In the genomic region with DNA sequence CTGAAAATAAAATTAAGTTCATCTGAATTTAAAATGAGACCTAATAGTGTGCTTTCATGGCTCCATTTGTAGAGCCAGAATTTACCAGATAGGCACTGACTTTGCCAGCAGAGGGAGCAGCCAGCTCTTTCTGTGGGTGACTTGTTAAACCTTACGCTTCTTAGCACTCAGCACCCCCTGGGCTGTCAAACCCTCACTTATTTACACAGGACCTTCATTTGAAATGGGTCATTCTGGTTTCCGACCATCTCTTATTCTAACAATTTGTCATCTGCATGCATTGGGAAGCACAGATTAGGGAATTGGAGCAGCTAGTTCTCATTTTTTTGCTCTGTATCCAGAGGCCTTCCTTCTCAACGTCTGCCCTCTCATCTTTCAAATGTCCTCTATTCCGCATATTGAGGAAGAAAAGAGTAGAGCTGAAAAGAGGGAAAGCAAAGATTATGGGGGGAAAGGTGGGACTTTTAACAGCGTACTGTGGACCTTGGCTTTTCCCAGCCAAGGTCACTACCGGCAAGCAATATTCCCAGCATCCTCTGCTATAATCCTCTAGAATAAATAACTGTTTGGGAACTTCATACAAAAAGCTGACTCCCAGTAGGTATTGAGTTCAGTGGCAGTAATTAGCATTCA, we compare ENCODE assay signal across 9 cellular contexts. TPM values are rescaled to one million over a fixed set of nuclear protein-coding genes. Genes with fewer than 3 reads are reported as not detected.
A peak's percentile ranks its signal among the peaks of the same experiment; 100 is the strongest.
DNase-seq lines count a peak whose midpoint lies in the region; ATAC-seq, FAIRE-seq and TF ChIP-seq lines count a peak whose summit lies in the region.
"Had no signal": no experiment of that assay in that cellular context is flagged by ENCODE, and none has a peak within 500 bp of the region (broad histone marks: within the 10 kb centered on the region; RNA-seq: fewer than 3 reads in every experiment).

No MANE protein-coding gene starts in this region.

- peaks cover 26% of the 10 kb centered on the region for H3K27me3 Mint-ChIP-seq in activated T-helper 2 cell treated with anti-CD3 and anti-CD28 coated beads, Interferon-gamma antibody, Interleukin-2, Interleukin-4, amounts not matched to agents 10 μg/mL and 5 μg/mL and 100 μg/mL, durations not matched to agents 14 hours and 24 hours and 36 hours (ENCODE audit: low read depth)

- peak; percentile 68 for TF ChIP-seq CTCF in foreskin keratinocyte (conservative IDR thresholded peaks at IDR 0.05)
- TF ChIP-seq CTCF in pancreas (IDR thresholded peaks at IDR 0.05), result peak; percentile 29 to 46 (median 38)

- H3K36me3 ChIP-seq in H7 (replicated peaks; ENCODE audit: control insufficient read depth, insufficient read depth, low read length) (no peaks in the 10 kb centered on the region), pancreas (no peaks in the 10 kb centered on the region)

- peak; percentile 37 for ATAC-seq in foreskin keratinocyte
- ATAC-seq in pancreas, result peak in 3 of 4 donors; percentile 51 to 56 (median 54)

- intact Hi-C loops in activated T-helper 2 cell treated with anti-CD3 and anti-CD28 coated beads, Interferon-gamma antibody, Interleukin-2, Interleukin-4, amounts not matched to agents 10 μg/mL and 5 μg/mL and 100 μg/mL, durations not matched to agents 14 hours and 24 hours and 36 hours (cut with micrococcal nuclease), result loop anchor here (1.0 kb wide), 1 partner anchor 38 kb away; no protein-coding TSS in a partner anchor
- intact Hi-C loops in pancreas (cut with DNase I), result no loop called here

- peaks cover 16% of the 10 kb centered on the region for H3K4me1 Mint-ChIP-seq in activated T-helper 2 cell treated with anti-CD3 and anti-CD28 coated beads, Interferon-gamma antibody, Interleukin-2, Interleukin-4, amounts not matched to agents 10 μg/mL and 5 μg/mL and 100 μg/mL, durations not matched to agents 14 hours and 24 hours and 36 hours (ENCODE audit: low read depth)

- DNase-seq in AML-193 (lab: John Stamatoyannopoulos, UW) (peak; percentile 52 to 58), H7 (peak; percentile 43), OCI-M1 (lab: John Stamatoyannopoulos, UW) (peak; percentile 70), foreskin keratinocyte (peak in 1 of 2 donors; percentile 13), pancreas (peak in 4 of 6 donors; percentile 39 to 54 (median 47)), urothelium cell line (ENCODE audit: low spot score) (peak; percentile 29), OCI-M2 (lab: John Stamatoyannopoulos, UW; ENCODE audit: unreplicated experiment) (no peak)
- peak; percentile 40 for DNase-seq in activated T-helper 2 cell treated with anti-CD3 and anti-CD28 coated beads, Interferon-gamma antibody, Interleukin-2, Interleukin-4, amounts not matched to agents 10 μg/mL and 5 μg/mL and 100 μg/mL, durations not matched to agents 14 hours and 24 hours and 36 hours (ENCODE audit: low spot score)

- H3K4me1 ChIP-seq in foreskin keratinocyte, result no peaks in the 10 kb centered on the region
- H3K4me1 ChIP-seq in pancreas, result peaks cover 0 to 13% (median 12%) of the 10 kb centered on the region in 3 donors

- no peak overlapping the region for H3K27ac ChIP-seq in foreskin keratinocyte
- H3K27ac ChIP-seq in pancreas, result peak overlapping the region in 3 of 4 donors; percentile 36 to 45 (median 37)
- H3K27ac ChIP-seq: skin epidermis had no signal

- no peaks in the 10 kb centered on the region for H3K36me3 Mint-ChIP-seq in activated T-helper 2 cell treated with anti-CD3 and anti-CD28 coated beads, Interferon-gamma antibody, Interleukin-2, Interleukin-4, amounts not matched to agents 10 μg/mL and 5 μg/mL and 100 μg/mL, durations not matched to agents 14 hours and 24 hours and 36 hours (ENCODE audit: low read depth)

- no peaks in the 10 kb centered on the region for H3K9me3 ChIP-seq in pancreas

- FAIRE-seq in pancreas (lab: Jason Lieb, UNC) (no peak), urothelium cell line (lab: Jason Lieb, UNC) (no peak)

- H3K27me3 ChIP-seq in H7 (ENCODE audit: control insufficient read depth, insufficient read depth, low read length) (peaks cover 4% of the 10 kb centered on the region; the same call in 1 of the 2 replicates), foreskin keratinocyte (peaks cover 48% of the 10 kb centered on the region), pancreas (no peaks in the 10 kb centered on the region)

- no peaks in the 10 kb centered on the region for H3K9me3 Mint-ChIP-seq in activated T-helper 2 cell treated with anti-CD3 and anti-CD28 coated beads, Interferon-gamma antibody, Interleukin-2, Interleukin-4, amounts not matched to agents 10 μg/mL and 5 μg/mL and 100 μg/mL, durations not matched to agents 14 hours and 24 hours and 36 hours

- whole genome bisulfite sequencing in pancreas, 2 donors, result 39 to 40% methylated on average over 6 of the region's 6 CpGs

- H3K27ac Mint-ChIP-seq in activated T-helper 2 cell treated with anti-CD3 and anti-CD28 coated beads, Interferon-gamma antibody, Interleukin-2, Interleukin-4, amounts not matched to agents 10 μg/mL and 5 μg/mL and 100 μg/mL, durations not matched to agents 14 hours and 24 hours and 36 hours, result no peak overlapping the region

- H3K4me3 ChIP-seq in H7 (ENCODE audit: insufficient read depth, low read depth, low read length), result no peak overlapping the region
- H3K4me3 ChIP-seq in pancreas, result no peak overlapping the region
- H3K4me3 ChIP-seq: skin epidermis had no signal

- H3K4me3 Mint-ChIP-seq in activated T-helper 2 cell treated with anti-CD3 and anti-CD28 coated beads, Interferon-gamma antibody, Interleukin-2, Interleukin-4, amounts not matched to agents 10 μg/mL and 5 μg/mL and 100 μg/mL, durations not matched to agents 14 hours and 24 hours and 36 hours (ENCODE audit: low read depth), result no peak overlapping the region

RNA-seq across cellular contexts. Expression of a gene that starts 3.1 kb away (rescaled TPM):
- total RNA-seq in H7 (2014; rRNA removed; shearing (Covaris generic)), result 46.3 and 56.3 TPM in 2 replicates
- 6.1 and 7.4 TPM in 2 replicates for total RNA-seq in activated T-helper 2 cell treated with anti-CD3 and anti-CD28 coated beads, Interferon-gamma antibody, Interleukin-2, Interleukin-4, amounts not matched to agents 10 μg/mL and 5 μg/mL and 100 μg/mL, durations not matched to agents 14 hours and 24 hours and 36 hours
- 0.18 and 0.20 TPM in 2 replicates for total RNA-seq in foreskin keratinocyte
- polyA plus RNA-seq in foreskin keratinocyte, result 0.26 and 0.41 TPM in 2 replicates
- 10 to 100 TPM in 5 of 6 donors, 1 to 10 TPM in 1; 8.7 to 26.5 (median 12.4) TPM for total RNA-seq in pancreas
- polyA plus RNA-seq in pancreas, result 10 to 100 TPM in 1 of 2 donors, 1 to 10 TPM in 1; 8.1 to 15.8 TPM

RNA-seq across cellular contexts. Expression of a gene that starts 41.5 kb away (rescaled TPM):
- total RNA-seq in H7 (2014; rRNA removed; shearing (Covaris generic)), result not detected in 2 replicates
- not detected in 2 replicates for total RNA-seq in activated T-helper 2 cell treated with anti-CD3 and anti-CD28 coated beads, Interferon-gamma antibody, Interleukin-2, Interleukin-4, amounts not matched to agents 10 μg/mL and 5 μg/mL and 100 μg/mL, durations not matched to agents 14 hours and 24 hours and 36 hours
- total RNA-seq in foreskin keratinocyte, result not detected in 2 replicates
- not detected in 2 replicates for polyA plus RNA-seq in foreskin keratinocyte
- total RNA-seq in pancreas, result not detected
- polyA plus RNA-seq in pancreas, result not detected
